In genomic region chr17:76000755-76001521, GRCh38 we compare ENCODE assay signal across 12 cellular contexts. TPM values are rescaled to one million over a fixed set of nuclear protein-coding genes. Genes with fewer than 3 reads are reported as not detected.
A peak's percentile ranks its signal among the peaks of the same experiment; 100 is the strongest.
DNase-seq lines count a peak whose midpoint lies in the region; ATAC-seq and TF ChIP-seq lines count a peak whose summit lies in the region.
"Had no signal": no experiment of that assay in that cellular context is flagged by ENCODE, and none has a peak within 500 bp of the region (broad histone marks: within the 10 kb centered on the region; RNA-seq: fewer than 3 reads in every experiment).

Gene CDK3, plus strand, starts transcription at chr17:76000855. Its CDS starts 571 bp downstream, at chr17:76001426.

- H3K36me3 Mint-ChIP-seq in nephron progenitor cell (ENCODE audit: low read depth): peaks cover 13% of the 10 kb centered on the region
- no peaks in the 10 kb centered on the region for H3K36me3 Mint-ChIP-seq in activated CD4-positive, alpha-beta memory T cell treated with anti-CD3 and anti-CD28 coated beads, Interleukin-2, amount 10 ng/mL, durations not matched to agents 7 days and 5 days (ENCODE audit: low read depth)

- H3K27me3 Mint-ChIP-seq in stimulated activated naive CD8-positive, alpha-beta T cell treated with anti-CD3 and anti-CD28 coated beads, Interleukin-15, amount 100 ng/mL, for 72 hours: no peaks in the 10 kb centered on the region
- H3K27me3 Mint-ChIP-seq in nephron progenitor cell (ENCODE audit: low read depth, poor library complexity): no peaks in the 10 kb centered on the region
- no peaks in the 10 kb centered on the region for H3K27me3 Mint-ChIP-seq in activated CD4-positive, alpha-beta memory T cell treated with anti-CD3 and anti-CD28 coated beads, Interleukin-2, amount 10 ng/mL, durations not matched to agents 7 days and 5 days

- 72 to 76% methylated on average over 10 to 18 of the region's 21 CpGs for WGBS in body of pancreas, 2 donors

- POLR2A ChIA-PET in activated CD4-positive, alpha-beta memory T cell treated with anti-CD3 and anti-CD28 coated beads, Interleukin-2, amount 10 ng/mL, durations not matched to agents 7 days and 5 days (lab: Charles Lee): interaction anchor here (0.6 kb wide), 1 partner anchor 88 kb away, joined by 3 read pairs; no protein-coding TSS in a partner anchor

- no peaks in the 10 kb centered on the region for H3K9me3 Mint-ChIP-seq in stimulated activated naive CD8-positive, alpha-beta T cell treated with anti-CD3 and anti-CD28 coated beads, Interleukin-15, amount 100 ng/mL, for 72 hours
- H3K9me3 Mint-ChIP-seq in nephron progenitor cell: no peaks in the 10 kb centered on the region
- H3K9me3 Mint-ChIP-seq in activated CD4-positive, alpha-beta memory T cell treated with anti-CD3 and anti-CD28 coated beads, Interleukin-2, amount 10 ng/mL, durations not matched to agents 7 days and 5 days: no peaks in the 10 kb centered on the region
- H3K9me3 Mint-ChIP-seq: activated T-helper 1 cell treated with anti-CD3 and anti-CD28 coated beads, Interleukin-12 subunit alpha, Interleukin-12 subunit beta, Interleukin-2, Interleukin-4 antibody, amounts not matched to agents 30 ng/mL and 10 ng/mL and 1 ng/mL, durations not matched to agents 14 hours and 24 hours and 36 hours had no signal

- no peak within 1 kb of the TSS for H3K4me3 Mint-ChIP-seq in stimulated activated naive CD8-positive, alpha-beta T cell treated with anti-CD3 and anti-CD28 coated beads, Interleukin-15, amount 100 ng/mL, for 72 hours
- H3K4me3 Mint-ChIP-seq in nephron progenitor cell: no peak within 1 kb of the TSS
- no peak within 1 kb of the TSS for H3K4me3 Mint-ChIP-seq in activated CD4-positive, alpha-beta memory T cell treated with anti-CD3 and anti-CD28 coated beads, Interleukin-2, amount 10 ng/mL, durations not matched to agents 7 days and 5 days
- H3K4me3 Mint-ChIP-seq: activated T-helper 1 cell treated with anti-CD3 and anti-CD28 coated beads, Interleukin-12 subunit alpha, Interleukin-12 subunit beta, Interleukin-2, Interleukin-4 antibody, amounts not matched to agents 30 ng/mL and 10 ng/mL and 1 ng/mL, durations not matched to agents 14 hours and 24 hours and 36 hours had no signal

- H3K36me3 ChIP-seq in body of pancreas (replicated peaks in 1 of 2; ENCODE audit: insufficient read depth in 1 of 2, low read depth in 2 of 2): no peaks in the 10 kb centered on the region
- no peaks in the 10 kb centered on the region for H3K36me3 ChIP-seq in breast epithelium
- H3K36me3 ChIP-seq: thoracic aorta had no signal

- H3K9me3 ChIP-seq in body of pancreas (no peaks in the 10 kb centered on the region), breast epithelium (no peaks in the 10 kb centered on the region)
- H3K9me3 ChIP-seq: heart right ventricle, thoracic aorta had no signal

- no peak for TF ChIP-seq POLR2A in body of pancreas (IDR thresholded peaks at IDR 0.05)
- no peak for TF ChIP-seq POLR2A in breast epithelium (IDR thresholded peaks at IDR 0.05)

- H3K4me3 ChIP-seq in body of pancreas (no peak within 1 kb of the TSS), breast epithelium (no peak within 1 kb of the TSS)
- H3K4me3 ChIP-seq: heart right ventricle, thoracic aorta had no signal

- CTCF ChIA-PET in activated CD4-positive, alpha-beta memory T cell treated with anti-CD3 and anti-CD28 coated beads, Interleukin-2, amount 10 ng/mL, durations not matched to agents 7 days and 5 days (lab: Charles Lee): interaction anchor here (0.8 to 11.7 kb wide), 15 partner anchors 9 to 146 kb away, joined by 3 to 169 read pairs (median 4); partner anchors contain the start of genes MRPL38 and WBP2

- TF ChIP-seq CTCF in body of pancreas (IDR thresholded peaks at IDR 0.05) (no peak), nephron progenitor cell (IDR thresholded peaks at IDR 0.05) (peak; percentile 40), breast epithelium (IDR thresholded peaks at IDR 0.05) (no peak)

- no peak for DNase-seq in stimulated activated naive CD8-positive, alpha-beta T cell treated with anti-CD3 and anti-CD28 coated beads, Interleukin-15, amount 100 ng/mL, for 72 hours
- DNase-seq in stimulated activated naive CD8-positive, alpha-beta T cell treated with anti-CD3 and anti-CD28 coated beads, Interleukin-15, Interleukin-2, amounts not matched to agents 100 U/mL and 50 U/mL, for 24 hours: no peak
- DNase-seq in body of pancreas (peak; percentile 44 to 78 (median 61)), nephron progenitor cell (no peak), breast epithelium (ENCODE audit: low spot score in 2 of 2) (no peak)
- DNase-seq in activated CD4-positive, alpha-beta memory T cell treated with anti-CD3 and anti-CD28 coated beads, Interleukin-2, amount 10 ng/mL, durations not matched to agents 7 days and 5 days: no peak
- DNase-seq: heart right ventricle, SIG-M5 had no signal

- ATAC-seq in stimulated activated naive CD8-positive, alpha-beta T cell treated with anti-CD3 and anti-CD28 coated beads, Interleukin-15, amount 100 ng/mL, for 72 hours: peak; percentile 3
- no peak for ATAC-seq in stimulated activated naive CD8-positive, alpha-beta T cell treated with anti-CD3 and anti-CD28 coated beads, Interleukin-15, Interleukin-2, amounts not matched to agents 100 U/mL and 50 U/mL, for 24 hours
- ATAC-seq in body of pancreas (no peak), HG03460 (IDR thresholded peaks at IDR 0.05; ENCODE audit: unreplicated experiment) (no peak), HG03025 (IDR thresholded peaks at IDR 0.05; ENCODE audit: low FRiP score, unreplicated experiment) (no peak)

- peaks cover 31% of the 10 kb centered on the region for H3K4me1 Mint-ChIP-seq in stimulated activated naive CD8-positive, alpha-beta T cell treated with anti-CD3 and anti-CD28 coated beads, Interleukin-15, amount 100 ng/mL, for 72 hours
- peaks cover 39% of the 10 kb centered on the region for H3K4me1 Mint-ChIP-seq in nephron progenitor cell
- H3K4me1 Mint-ChIP-seq in activated CD4-positive, alpha-beta memory T cell treated with anti-CD3 and anti-CD28 coated beads, Interleukin-2, amount 10 ng/mL, durations not matched to agents 7 days and 5 days: peaks cover 22% of the 10 kb centered on the region

- H3K4me1 ChIP-seq in body of pancreas (peaks cover 57% of the 10 kb centered on the region), breast epithelium (peaks cover 0 to 3% of the 10 kb centered on the region in 2 donors)

- H3K27me3 ChIP-seq in body of pancreas (no peaks in the 10 kb centered on the region), breast epithelium (no peaks in the 10 kb centered on the region)
- H3K27me3 ChIP-seq: heart right ventricle had no signal

- no peak within 1 kb of the TSS for H3K27ac Mint-ChIP-seq in stimulated activated naive CD8-positive, alpha-beta T cell treated with anti-CD3 and anti-CD28 coated beads, Interleukin-15, amount 100 ng/mL, for 72 hours
- H3K27ac Mint-ChIP-seq in nephron progenitor cell: no peak within 1 kb of the TSS
- H3K27ac Mint-ChIP-seq in activated CD4-positive, alpha-beta memory T cell treated with anti-CD3 and anti-CD28 coated beads, Interleukin-2, amount 10 ng/mL, durations not matched to agents 7 days and 5 days: no peak within 1 kb of the TSS
- H3K27ac Mint-ChIP-seq: activated T-helper 1 cell treated with anti-CD3 and anti-CD28 coated beads, Interleukin-12 subunit alpha, Interleukin-12 subunit beta, Interleukin-2, Interleukin-4 antibody, amounts not matched to agents 30 ng/mL and 10 ng/mL and 1 ng/mL, durations not matched to agents 14 hours and 24 hours and 36 hours had no signal

- H3K27ac ChIP-seq in body of pancreas: peak within 1 kb of the TSS; percentile 14 to 65 (median 47)
- no peak within 1 kb of the TSS for H3K27ac ChIP-seq in breast epithelium
- H3K27ac ChIP-seq: heart right ventricle, thoracic aorta had no signal

- intact Hi-C loops in body of pancreas (cut with DNase I): no loop called here
- intact Hi-C loops in breast epithelium (cut with DNase I; ENCODE audit: low total_unique reads): no loop called here

RNA-seq across cellular contexts. Expression of gene CDK3, which starts in this region (rescaled TPM):
- total RNA-seq in body of pancreas (1 to 10 TPM; 3.4 to 4.9 TPM), breast epithelium (10 to 100 TPM in 1 of 3 donors, 1 to 10 TPM in 2; 6.6 to 13.0 (median 9.5) TPM)
- total RNA-seq in activated CD4-positive, alpha-beta memory T cell treated with anti-CD3 and anti-CD28 coated beads, Interleukin-2, amount 10 ng/mL, durations not matched to agents 7 days and 5 days: 1 to 10 TPM; 5.2 to 5.6 TPM

Comparison
In these comparisons a context has a peak if more than half of its experiments do, and no peak if none do; other contexts are left out.
1. DNase-seq: peak in body of pancreas (4 of 4); none in stimulated activated naive CD8-positive, alpha-beta T cell treated with anti-CD3 and anti-CD28 coated beads, Interleukin-15, amount 100 ng/mL, for 72 hours (0 of 2), stimulated activated naive CD8-positive, alpha-beta T cell treated with anti-CD3 and anti-CD28 coated beads, Interleukin-15, Interleukin-2, amounts not matched to agents 100 U/mL and 50 U/mL, for 24 hours (single experiment), nephron progenitor cell (single experiment), activated CD4-positive, alpha-beta memory T cell treated with anti-CD3 and anti-CD28 coated beads, Interleukin-2, amount 10 ng/mL, durations not matched to agents 7 days and 5 days (single experiment) and breast epithelium (0 of 2).
2. H3K27ac ChIP-seq: peak in body of pancreas (4 of 4); none in breast epithelium (0 of 2).